12 cellular contexts compared by ENCODE assay signal in genomic region chr15:41603411-41603935, GRCh38. TPM values are rescaled to one million over a fixed set of nuclear protein-coding genes. Genes with fewer than 3 reads are reported as not detected.
A peak's percentile ranks its signal among the peaks of the same experiment; 100 is the strongest.
DNase-seq lines count a peak whose midpoint lies in the region; ATAC-seq and TF ChIP-seq lines count a peak whose summit lies in the region.
"Had no signal": no experiment of that assay in that cellular context is flagged by ENCODE, and none has a peak within 500 bp of the region (broad histone marks: within the 10 kb centered on the region; RNA-seq: fewer than 3 reads in every experiment).

No MANE protein-coding gene starts in this region.

- in situ Hi-C loops in GM23248 (cut with MboI): no loop called here

- peaks cover 39% of the 10 kb centered on the region for H3F3A ChIP-seq in GM23248 (ENCODE audit: insufficient read depth)

- H3K9me2 ChIP-seq in GM23248 (ENCODE audit: insufficient read depth): no peaks in the 10 kb centered on the region

- H3K36me3 Mint-ChIP-seq in brain (no peaks in the 10 kb centered on the region), memory B cell (no peaks in the 10 kb centered on the region)

- peaks cover 16% of the 10 kb centered on the region for H3K4me1 Mint-ChIP-seq in brain
- H3K4me1 Mint-ChIP-seq in memory B cell: peaks cover 11% of the 10 kb centered on the region

- H3K36me3 ChIP-seq in ACC112 (ENCODE audit: insufficient read depth, low read length) (no peaks in the 10 kb centered on the region), GM23248 (ENCODE audit: low read depth) (no peaks in the 10 kb centered on the region)
- H3K36me3 ChIP-seq: gastroesophageal sphincter had no signal

- H3K4me1 ChIP-seq in ACC112 (ENCODE audit: control insufficient read depth, insufficient read depth, low read length, unreplicated experiment): peaks cover 14% of the 10 kb centered on the region
- H3K4me1 ChIP-seq in GM23248 (ENCODE audit: insufficient read depth): peaks cover 40% of the 10 kb centered on the region

- peaks cover 12% of the 10 kb centered on the region for H3K27me3 Mint-ChIP-seq in brain
- peaks cover 15% of the 10 kb centered on the region for H3K27me3 Mint-ChIP-seq in memory B cell

- H3K79me2 ChIP-seq in ACC112 (ENCODE audit: control insufficient read depth, insufficient read depth, low read length, unreplicated experiment) (no peaks in the 10 kb centered on the region), GM23248 (ENCODE audit: insufficient read depth) (no peaks in the 10 kb centered on the region)

- H3K9me3 Mint-ChIP-seq in brain (no peaks in the 10 kb centered on the region), memory B cell (no peaks in the 10 kb centered on the region)
- H3K9me3 Mint-ChIP-seq: activated CD4-positive, alpha-beta T cell treated with anti-CD3 and anti-CD28 coated beads, Interleukin-2, amount 10 ng/mL, durations not matched to agents 7 days and 5 days had no signal

- H3K4me3 Mint-ChIP-seq in brain (peak overlapping the region in 3 of 5 experiments; percentile 52 to 86 (median 77)), memory B cell (peak overlapping the region; percentile 78)
- H3K4me3 Mint-ChIP-seq: activated CD4-positive, alpha-beta T cell treated with anti-CD3 and anti-CD28 coated beads, Interleukin-2, amount 10 ng/mL, durations not matched to agents 7 days and 5 days had no signal

- no peak for ATAC-seq in memory B cell (ENCODE audit: low read depth)
- no peak for ATAC-seq in HG02759 (IDR thresholded peaks at IDR 0.05; ENCODE audit: unreplicated experiment)

- H3K4me3 ChIP-seq in ACC112 (ENCODE audit: low read depth, low read length): peak overlapping the region; percentile 81
- H3K4me3 ChIP-seq in GM23248: peak overlapping the region; percentile 72

- no peak for TF ChIP-seq CTCF in brain (conservative IDR thresholded peaks at IDR 0.05)

- no peaks in the 10 kb centered on the region for H4K20me1 ChIP-seq in GM23248 (ENCODE audit: insufficient read depth)

- H3K9me3 ChIP-seq in GM23248 (ENCODE audit: low read depth): no peaks in the 10 kb centered on the region
- H3K9me3 ChIP-seq: gastroesophageal sphincter had no signal

- no peak for DNase-seq in GM23248
- DNase-seq in memory B cell (ENCODE audit: low spot score in 2 of 2): no peak
- DNase-seq in NCI-H2029 treated with DMSO at 0.1 percent for 48 hours (lab: John Stamatoyannopoulos, UW): no peak
- no peak for DNase-seq in SHP77 treated with DMSO at 0.1 percent for 48 hours (lab: John Stamatoyannopoulos, UW)
- DNase-seq in cortex of kidney (lab: John Stamatoyannopoulos, UW): no peak

- H3K4me2 ChIP-seq in GM23248 (ENCODE audit: unreplicated experiment): peak overlapping the region; percentile 92

- H3K27me3 ChIP-seq in ACC112 (ENCODE audit: insufficient read depth, low read length) (no peaks in the 10 kb centered on the region), GM23248 (replicated peaks; ENCODE audit: insufficient read depth) (no peaks in the 10 kb centered on the region)
- H3K27me3 ChIP-seq: gastroesophageal sphincter had no signal

- no peak overlapping the region for H3K27ac ChIP-seq in ACC112 (ENCODE audit: low read depth, low read length)
- H3K27ac ChIP-seq in GM23248: peak overlapping the region; percentile 77
- H3K27ac ChIP-seq: SK-N-MC had no signal

- peak overlapping the region in 2 of 5 experiments; percentile 50 to 91 for H3K27ac Mint-ChIP-seq in brain
- no peak overlapping the region for H3K27ac Mint-ChIP-seq in memory B cell
- H3K27ac Mint-ChIP-seq: activated CD4-positive, alpha-beta T cell treated with anti-CD3 and anti-CD28 coated beads, Interleukin-2, amount 10 ng/mL, durations not matched to agents 7 days and 5 days; H9 had no signal

- H2AFZ ChIP-seq in ACC112 (ENCODE audit: low read length, unreplicated experiment): peak overlapping the region; percentile 92
- H2AFZ ChIP-seq in GM23248: peak overlapping the region; percentile 69

- H3K9ac ChIP-seq in GM23248: peak overlapping the region; percentile 56

- WGBS in GM23248 (ENCODE audit: low coverage in 1 of 2, low lambda C conversion rate in 2 of 2, missing lambda C conversion rate in 2 of 2), 2 experiments: 61 to 65% methylated on average over 6 of the region's 6 CpGs

RNA-seq across cellular contexts. Expression of gene TYRO3, which starts 44.5 kb away (rescaled TPM):
- 5.2 and 7.5 TPM in 2 replicates for total RNA-seq in GM23248 (2014; rRNA removed; shearing (Covaris generic))
- polyA plus RNA-seq in GM23248 (2016; fragmentation: Nextera tagmentation; extraction: Ambion mirVana) (7.9 and 8.8 TPM in 2 replicates), brain (ENCODE audit: insufficient read depth, low read depth, low replicate concordance) (72.1 TPM)

RNA-seq across cellular contexts. Expression of gene MGA, which starts 56.7 kb away (rescaled TPM):
- 14.8 and 28.2 TPM in 2 replicates for total RNA-seq in GM23248 (2014; rRNA removed; shearing (Covaris generic))
- polyA plus RNA-seq in GM23248 (2016; fragmentation: Nextera tagmentation; extraction: Ambion mirVana) (11.8 and 13.2 TPM in 2 replicates), brain (ENCODE audit: insufficient read depth, low read depth, low replicate concordance) (5.0 TPM)

RNA-seq across cellular contexts. Expression of gene RPAP1, which starts 59.4 kb away (rescaled TPM):
- total RNA-seq in GM23248 (2014; rRNA removed; shearing (Covaris generic)): 15.7 and 16.5 TPM in 2 replicates
- polyA plus RNA-seq in GM23248 (2016; fragmentation: Nextera tagmentation; extraction: Ambion mirVana) (10.7 and 11.4 TPM in 2 replicates), brain (ENCODE audit: insufficient read depth, low read depth, low replicate concordance) (22.6 TPM)
